ENCODE assay signal across 8 cellular contexts in the genomic region with DNA sequence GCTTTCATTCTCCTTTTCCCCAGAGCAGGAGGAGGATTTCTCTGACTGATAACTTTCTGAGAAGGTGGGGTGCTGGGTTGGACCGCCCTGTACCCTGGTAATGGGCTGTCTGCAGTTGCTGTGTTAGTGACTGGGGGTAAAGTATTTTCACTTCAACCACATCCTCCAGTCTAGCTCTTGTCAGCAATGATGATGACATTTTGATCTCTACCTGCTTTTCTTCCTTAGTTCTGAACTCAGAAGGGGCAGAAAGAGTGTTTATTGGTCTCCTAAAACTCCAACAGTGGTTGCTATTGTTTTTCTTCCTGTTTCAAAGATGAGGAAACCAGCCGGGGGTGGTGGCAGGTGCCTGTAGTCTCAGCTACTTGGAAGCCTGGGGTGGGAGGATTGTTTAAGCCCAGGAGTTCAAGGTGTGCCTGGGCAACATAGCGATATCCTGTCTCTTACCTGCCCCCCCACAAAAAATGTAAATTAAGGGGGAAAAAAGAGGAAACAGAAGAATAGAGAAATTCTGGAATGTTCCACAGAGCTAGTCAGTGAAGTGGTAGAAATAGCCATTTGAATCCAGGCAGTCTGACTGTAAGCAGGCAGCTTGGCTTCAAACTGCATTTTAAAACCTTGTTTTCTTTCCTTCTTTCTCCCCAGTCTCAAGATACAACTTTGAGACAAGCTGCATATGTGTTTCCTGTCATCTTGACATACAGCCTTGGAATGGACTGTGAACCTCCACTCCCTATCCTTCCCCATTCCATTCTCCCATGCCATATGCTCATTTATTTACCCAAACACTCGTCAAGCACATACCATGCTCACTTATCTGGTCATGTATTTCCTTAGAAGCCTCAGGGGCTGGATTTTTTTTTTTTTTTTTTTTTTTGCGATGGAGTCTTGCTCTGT. TPM values are rescaled to one million over a fixed set of nuclear protein-coding genes. Genes with fewer than 3 reads are reported as not detected.
DNase-seq lines count a peak whose midpoint lies in the region; ATAC-seq lines count a peak whose summit lies in the region.

No MANE protein-coding gene starts in this region.

- H3K36me3 Mint-ChIP-seq in CD4-positive, CD25-positive, alpha-beta regulatory T cell, result peaks cover 3% of the 10 kb centered on the region
- H3K36me3 Mint-ChIP-seq in stimulated activated naive CD8-positive, alpha-beta T cell treated with anti-CD3 and anti-CD28 coated beads, Interleukin-15, Interleukin-2, amounts not matched to agents 100 ng/mL and 50 ng/mL, for 24 hours (ENCODE audit: low read depth), result peaks cover 6% of the 10 kb centered on the region

- H3K4me3 ChIP-seq in CD4-positive, CD25-positive, alpha-beta regulatory T cell (ENCODE audit: low read depth, low read length), result peak overlapping the region; percentile 80

- H3K36me3 ChIP-seq in CD4-positive, CD25-positive, alpha-beta regulatory T cell (ENCODE audit: control insufficient read depth, insufficient read depth, low read length), result no peaks in the 10 kb centered on the region

- H3K4me1 ChIP-seq in CD4-positive, CD25-positive, alpha-beta regulatory T cell (ENCODE audit: control insufficient read depth, insufficient read depth, low read length, poor library complexity, severe bottlenecking), result peaks cover 48% of the 10 kb centered on the region

- no peaks in the 10 kb centered on the region for H3K9me3 ChIP-seq in CD4-positive, CD25-positive, alpha-beta regulatory T cell (ENCODE audit: control insufficient read depth in 2 of 2, low read length in 2 of 2)

- DNase-seq in CD4-positive, CD25-positive, alpha-beta regulatory T cell, result peak; percentile 55 to 91 (median 83)
- DNase-seq in Kasumi-1 (lab: John Stamatoyannopoulos, UW) (peak; percentile 26 to 41), activated T-cell treated with anti-CD3 and anti-CD28 coated beads for 24 hours (ENCODE audit: low read depth) (peak; percentile 38), hepatic stellate cell (ENCODE audit: low spot score) (peak; percentile 82), cerebellum (ENCODE audit: low spot score) (no peak)

- H3K4me1 Mint-ChIP-seq in CD4-positive, CD25-positive, alpha-beta regulatory T cell, result peaks cover 30 to 46% (median 38%) of the 10 kb centered on the region in 4 donors
- H3K4me1 Mint-ChIP-seq in stimulated activated naive CD8-positive, alpha-beta T cell treated with anti-CD3 and anti-CD28 coated beads, Interleukin-15, Interleukin-2, amounts not matched to agents 100 ng/mL and 50 ng/mL, for 24 hours (ENCODE audit: low read depth), result peaks cover 50% of the 10 kb centered on the region

- peak overlapping the region; percentile 99 for H3K27ac Mint-ChIP-seq in CD4-positive, CD25-positive, alpha-beta regulatory T cell
- H3K27ac Mint-ChIP-seq in stimulated activated naive CD8-positive, alpha-beta T cell treated with anti-CD3 and anti-CD28 coated beads, Interleukin-15, Interleukin-2, amounts not matched to agents 100 ng/mL and 50 ng/mL, for 24 hours, result peak overlapping the region; percentile 94

- no peaks in the 10 kb centered on the region for H3K27me3 ChIP-seq in CD4-positive, CD25-positive, alpha-beta regulatory T cell (ENCODE audit: control insufficient read depth, insufficient read depth, low read length)

- peaks cover 22% of the 10 kb centered on the region for H3K27me3 Mint-ChIP-seq in CD4-positive, CD25-positive, alpha-beta regulatory T cell
- no peaks in the 10 kb centered on the region for H3K27me3 Mint-ChIP-seq in stimulated activated naive CD8-positive, alpha-beta T cell treated with anti-CD3 and anti-CD28 coated beads, Interleukin-15, Interleukin-2, amounts not matched to agents 100 ng/mL and 50 ng/mL, for 24 hours

- peak; percentile 68 to 71 for ATAC-seq in CD4-positive, CD25-positive, alpha-beta regulatory T cell (ENCODE audit: low read depth in 2 of 2)
- ATAC-seq in GM21360 (IDR thresholded peaks at IDR 0.05; ENCODE audit: unreplicated experiment) (peak; percentile 36), HG03025 (IDR thresholded peaks at IDR 0.05; ENCODE audit: low FRiP score, unreplicated experiment) (no peak)

- H3K27ac ChIP-seq in CD4-positive, CD25-positive, alpha-beta regulatory T cell (ENCODE audit: insufficient read depth, low read length, poor library complexity, severe bottlenecking), result peak overlapping the region; percentile 96

- peaks cover 0 to 4% (median 3%) of the 10 kb centered on the region in 7 donors for H3K9me3 Mint-ChIP-seq in CD4-positive, CD25-positive, alpha-beta regulatory T cell
- H3K9me3 Mint-ChIP-seq in stimulated activated naive CD8-positive, alpha-beta T cell treated with anti-CD3 and anti-CD28 coated beads, Interleukin-15, Interleukin-2, amounts not matched to agents 100 ng/mL and 50 ng/mL, for 24 hours, result no peaks in the 10 kb centered on the region

- peak overlapping the region; percentile 81 to 87 (median 84) for H3K4me3 Mint-ChIP-seq in CD4-positive, CD25-positive, alpha-beta regulatory T cell
- H3K4me3 Mint-ChIP-seq in stimulated activated naive CD8-positive, alpha-beta T cell treated with anti-CD3 and anti-CD28 coated beads, Interleukin-15, Interleukin-2, amounts not matched to agents 100 ng/mL and 50 ng/mL, for 24 hours, result peak overlapping the region; percentile 69

RNA-seq across cellular contexts. Expression of gene N4BP1, which starts 3.3 kb away (rescaled TPM):
- total RNA-seq in CD4-positive, CD25-positive, alpha-beta regulatory T cell, result 125 TPM
- polyA plus RNA-seq in CD4-positive, CD25-positive, alpha-beta regulatory T cell, result 10 to 100 TPM; 28.8 to 44.8 (median 38.9) TPM
- 33.5 TPM for total RNA-seq in cerebellum
